ENCODE assay signal across 1 cellular context in the genomic region with DNA sequence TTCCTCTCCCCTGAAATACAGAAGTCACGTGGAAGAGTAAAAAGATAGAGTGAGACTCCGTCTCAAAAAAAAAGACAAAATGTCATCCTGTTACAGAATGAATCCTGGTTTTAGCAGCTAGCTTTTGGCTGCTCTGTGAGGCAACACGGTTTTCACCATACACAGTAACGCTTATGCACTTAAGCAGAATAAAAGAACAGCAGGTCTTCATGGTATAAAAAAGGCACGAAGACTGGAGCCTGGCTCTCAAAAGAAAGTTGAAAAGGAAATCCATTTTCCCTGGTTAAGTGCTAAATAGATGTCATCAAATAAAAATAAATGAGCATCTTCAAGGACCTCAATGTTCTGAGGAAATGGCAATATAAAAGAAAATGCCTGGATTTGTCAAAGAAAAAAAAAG.
TF ChIP-seq lines count a peak whose summit lies in the region.

No MANE protein-coding gene starts in this region.

TF ChIP-seq in WTC11, 78 proteins besides CTCF, POLR2A, EP300 and RAD21:
- TF ChIP-seq, protein P1, sequence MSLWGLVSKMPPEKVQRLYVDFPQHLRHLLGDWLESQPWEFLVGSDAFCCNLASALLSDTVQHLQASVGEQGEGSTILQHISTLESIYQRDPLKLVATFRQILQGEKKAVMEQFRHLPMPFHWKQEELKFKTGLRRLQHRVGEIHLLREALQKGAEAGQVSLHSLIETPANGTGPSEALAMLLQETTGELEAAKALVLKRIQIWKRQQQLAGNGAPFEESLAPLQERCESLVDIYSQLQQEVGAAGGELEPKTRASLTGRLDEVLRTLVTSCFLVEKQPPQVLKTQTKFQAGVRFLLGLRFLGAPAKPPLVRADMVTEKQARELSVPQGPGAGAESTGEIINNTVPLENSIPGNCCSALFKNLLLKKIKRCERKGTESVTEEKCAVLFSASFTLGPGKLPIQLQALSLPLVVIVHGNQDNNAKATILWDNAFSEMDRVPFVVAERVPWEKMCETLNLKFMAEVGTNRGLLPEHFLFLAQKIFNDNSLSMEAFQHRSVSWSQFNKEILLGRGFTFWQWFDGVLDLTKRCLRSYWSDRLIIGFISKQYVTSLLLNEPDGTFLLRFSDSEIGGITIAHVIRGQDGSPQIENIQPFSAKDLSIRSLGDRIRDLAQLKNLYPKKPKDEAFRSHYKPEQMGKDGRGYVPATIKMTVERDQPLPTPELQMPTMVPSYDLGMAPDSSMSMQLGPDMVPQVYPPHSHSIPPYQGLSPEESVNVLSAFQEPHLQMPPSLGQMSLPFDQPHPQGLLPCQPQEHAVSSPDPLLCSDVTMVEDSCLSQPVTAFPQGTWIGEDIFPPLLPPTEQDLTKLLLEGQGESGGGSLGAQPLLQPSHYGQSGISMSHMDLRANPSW (CRISPR knock-in tag; conservative IDR thresholded peaks at IDR 0.05; ENCODE audit: low read depth), result no peak
- TF ChIP-seq NR1H2 (CRISPR knock-in tag; IDR thresholded peaks at IDR 0.05), result no peak
- TF ChIP-seq, protein P2, sequence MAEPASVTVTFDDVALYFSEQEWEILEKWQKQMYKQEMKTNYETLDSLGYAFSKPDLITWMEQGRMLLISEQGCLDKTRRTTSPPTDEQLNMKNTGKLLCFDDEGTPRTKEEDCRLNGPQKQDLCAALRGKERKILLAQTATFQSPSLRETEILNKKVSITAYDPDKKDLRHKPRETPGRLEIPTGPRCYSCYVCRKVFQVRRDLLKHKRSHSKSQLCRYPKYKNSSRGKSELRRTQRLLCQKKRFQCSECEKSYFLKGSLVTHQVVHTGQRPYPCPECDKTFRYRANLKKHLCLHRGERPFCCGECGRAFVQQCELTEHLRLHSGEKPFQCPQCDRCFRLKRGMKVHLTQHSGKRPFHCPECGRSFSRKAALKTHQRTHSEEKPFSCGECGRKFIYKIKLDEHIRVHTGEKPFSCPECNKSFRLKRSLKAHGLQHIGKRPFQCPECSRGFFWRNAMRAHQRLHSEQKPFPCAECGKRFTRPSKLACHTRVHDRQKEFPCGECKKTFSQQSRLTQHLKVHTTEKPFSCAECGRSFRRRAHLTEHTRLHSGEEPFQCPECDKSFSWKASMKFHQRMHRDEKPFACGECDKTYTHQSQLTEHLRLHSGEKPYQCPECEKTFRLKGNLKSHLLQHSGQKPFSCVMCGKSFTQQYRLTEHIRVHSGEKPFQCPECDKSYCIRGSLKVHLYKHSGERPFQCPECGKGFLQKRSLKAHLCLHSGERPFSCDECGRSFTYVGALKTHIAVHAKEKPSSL (CRISPR knock-in tag; conservative IDR thresholded peaks at IDR 0.05), result no peak
- TF ChIP-seq OVOL2 (CRISPR knock-in tag; IDR thresholded peaks at IDR 0.05; ENCODE audit: borderline replicate concordance), result no peak
- TF ChIP-seq, protein P3, sequence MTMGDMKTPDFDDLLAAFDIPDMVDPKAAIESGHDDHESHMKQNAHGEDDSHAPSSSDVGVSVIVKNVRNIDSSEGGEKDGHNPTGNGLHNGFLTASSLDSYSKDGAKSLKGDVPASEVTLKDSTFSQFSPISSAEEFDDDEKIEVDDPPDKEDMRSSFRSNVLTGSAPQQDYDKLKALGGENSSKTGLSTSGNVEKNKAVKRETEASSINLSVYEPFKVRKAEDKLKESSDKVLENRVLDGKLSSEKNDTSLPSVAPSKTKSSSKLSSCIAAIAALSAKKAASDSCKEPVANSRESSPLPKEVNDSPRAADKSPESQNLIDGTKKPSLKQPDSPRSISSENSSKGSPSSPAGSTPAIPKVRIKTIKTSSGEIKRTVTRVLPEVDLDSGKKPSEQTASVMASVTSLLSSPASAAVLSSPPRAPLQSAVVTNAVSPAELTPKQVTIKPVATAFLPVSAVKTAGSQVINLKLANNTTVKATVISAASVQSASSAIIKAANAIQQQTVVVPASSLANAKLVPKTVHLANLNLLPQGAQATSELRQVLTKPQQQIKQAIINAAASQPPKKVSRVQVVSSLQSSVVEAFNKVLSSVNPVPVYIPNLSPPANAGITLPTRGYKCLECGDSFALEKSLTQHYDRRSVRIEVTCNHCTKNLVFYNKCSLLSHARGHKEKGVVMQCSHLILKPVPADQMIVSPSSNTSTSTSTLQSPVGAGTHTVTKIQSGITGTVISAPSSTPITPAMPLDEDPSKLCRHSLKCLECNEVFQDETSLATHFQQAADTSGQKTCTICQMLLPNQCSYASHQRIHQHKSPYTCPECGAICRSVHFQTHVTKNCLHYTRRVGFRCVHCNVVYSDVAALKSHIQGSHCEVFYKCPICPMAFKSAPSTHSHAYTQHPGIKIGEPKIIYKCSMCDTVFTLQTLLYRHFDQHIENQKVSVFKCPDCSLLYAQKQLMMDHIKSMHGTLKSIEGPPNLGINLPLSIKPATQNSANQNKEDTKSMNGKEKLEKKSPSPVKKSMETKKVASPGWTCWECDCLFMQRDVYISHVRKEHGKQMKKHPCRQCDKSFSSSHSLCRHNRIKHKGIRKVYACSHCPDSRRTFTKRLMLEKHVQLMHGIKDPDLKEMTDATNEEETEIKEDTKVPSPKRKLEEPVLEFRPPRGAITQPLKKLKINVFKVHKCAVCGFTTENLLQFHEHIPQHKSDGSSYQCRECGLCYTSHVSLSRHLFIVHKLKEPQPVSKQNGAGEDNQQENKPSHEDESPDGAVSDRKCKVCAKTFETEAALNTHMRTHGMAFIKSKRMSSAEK (CRISPR knock-in tag; IDR thresholded peaks at IDR 0.05; ENCODE audit: borderline replicate concordance), result no peak
- no peak for TF ChIP-seq ATF1 (CRISPR knock-in tag; IDR thresholded peaks at IDR 0.05)
- no peak for TF ChIP-seq NFYB (CRISPR knock-in tag; conservative IDR thresholded peaks at IDR 0.05; ENCODE audit: low read depth)
- no peak for TF ChIP-seq TEAD1 (CRISPR knock-in tag; IDR thresholded peaks at IDR 0.05)
- TF ChIP-seq ZNF232 (CRISPR knock-in tag; IDR thresholded peaks at IDR 0.05), result no peak
- TF ChIP-seq, protein P4, sequence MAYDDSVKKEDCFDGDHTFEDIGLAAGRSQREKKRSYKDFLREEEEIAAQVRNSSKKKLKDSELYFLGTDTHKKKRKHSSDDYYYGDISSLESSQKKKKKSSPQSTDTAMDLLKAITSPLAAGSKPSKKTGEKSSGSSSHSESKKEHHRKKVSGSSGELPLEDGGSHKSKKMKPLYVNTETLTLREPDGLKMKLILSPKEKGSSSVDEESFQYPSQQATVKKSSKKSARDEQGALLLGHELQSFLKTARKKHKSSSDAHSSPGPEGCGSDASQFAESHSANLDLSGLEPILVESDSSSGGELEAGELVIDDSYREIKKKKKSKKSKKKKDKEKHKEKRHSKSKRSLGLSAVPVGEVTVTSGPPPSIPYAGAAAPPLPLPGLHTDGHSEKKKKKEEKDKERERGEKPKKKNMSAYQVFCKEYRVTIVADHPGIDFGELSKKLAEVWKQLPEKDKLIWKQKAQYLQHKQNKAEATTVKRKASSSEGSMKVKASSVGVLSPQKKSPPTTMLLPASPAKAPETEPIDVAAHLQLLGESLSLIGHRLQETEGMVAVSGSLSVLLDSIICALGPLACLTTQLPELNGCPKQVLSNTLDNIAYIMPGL (CRISPR knock-in tag; IDR thresholded peaks at IDR 0.05), result no peak
- TF ChIP-seq, protein P5, sequence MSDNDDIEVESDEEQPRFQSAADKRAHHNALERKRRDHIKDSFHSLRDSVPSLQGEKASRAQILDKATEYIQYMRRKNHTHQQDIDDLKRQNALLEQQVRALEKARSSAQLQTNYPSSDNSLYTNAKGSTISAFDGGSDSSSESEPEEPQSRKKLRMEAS (CRISPR knock-in tag; IDR thresholded peaks at IDR 0.05), result no peak
